11 cellular contexts compared by ENCODE assay signal in the genomic region with DNA sequence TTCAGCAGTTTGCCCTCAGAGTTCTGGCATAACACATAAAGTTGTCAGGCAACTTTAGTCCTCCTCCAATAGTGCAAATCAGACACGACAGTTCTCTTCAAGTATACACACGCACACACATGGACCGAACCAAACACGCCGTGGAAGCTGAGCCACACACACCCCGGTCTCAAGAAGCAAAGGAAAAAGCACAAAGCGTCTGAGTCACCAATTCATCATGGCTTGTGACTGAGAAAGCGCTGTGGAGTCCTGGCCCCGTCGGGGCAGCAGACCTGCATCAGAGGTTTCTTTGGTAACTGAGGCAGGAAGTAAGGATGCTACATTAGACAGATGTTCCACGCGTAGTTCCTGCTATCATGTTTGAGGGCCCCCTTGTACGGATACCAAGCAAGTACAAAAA.
DNase-seq lines count a peak whose midpoint lies in the region; FAIRE-seq and TF ChIP-seq lines count a peak whose summit lies in the region.
"Had no signal": no experiment of that assay in that cellular context is flagged by ENCODE, and none has a peak within 500 bp of the region (broad histone marks: within the 10 kb centered on the region; RNA-seq: fewer than 3 reads in every experiment).

No MANE protein-coding gene starts in this region.

- CTCF ChIA-PET in endothelial cell of umbilical vein (lab: Charles Lee), result interaction anchor here (0.8 to 2.4 kb wide), 5 partner anchors 10 to 178 kb away, joined by 3 to 20 read pairs (median 6); a partner anchor contains a TSS

- H4K91ac ChIP-seq in trophoblast cell (ENCODE audit: low read depth, low read length), result no peak overlapping the region

- WGBS in trophoblast cell (ENCODE audit: extremely low coverage, insufficient coverage, insufficient read length), result no CpG with 5 or more reads among the region's 13 CpGs

- POLR2A ChIA-PET in endothelial cell of umbilical vein (lab: Charles Lee), result interaction anchor here (0.6 to 1.5 kb wide), 3 partner anchors 10 to 89 kb away, joined by 3 to 10 read pairs (median 5); no protein-coding TSS in a partner anchor

- H3K36me3 Mint-ChIP-seq in osteocyte (ENCODE audit: unreplicated experiment), result peaks cover 41% of the 10 kb centered on the region

- dilution Hi-C loops in endothelial cell of umbilical vein (cut with MboI; ENCODE audit: extremely low pct_ligation_motif_present, low sequenced_read_pairs), result no loop called here

- no peaks in the 10 kb centered on the region for H3K9me1 ChIP-seq in endothelial cell of umbilical vein (replicated peaks; ENCODE audit: control insufficient read depth, extremely low read depth, insufficient read depth, low read length)

- no peaks in the 10 kb centered on the region for H3K9me3 Mint-ChIP-seq in osteocyte (ENCODE audit: unreplicated experiment)

- no peak overlapping the region for H3K4me3 ChIP-seq in endothelial cell of umbilical vein (replicated peaks in 1 of 3; ENCODE audit: insufficient read depth in 1 of 3, low read depth in 1 of 3, low read length in 3 of 3)
- no peak overlapping the region for H3K4me3 ChIP-seq in trophoblast cell (ENCODE audit: low read depth, low read length)
- H3K4me3 ChIP-seq: pancreas, SK-N-MC had no signal

- TF ChIP-seq POLR2A in endothelial cell of umbilical vein (IDR thresholded peaks at IDR 0.05; ENCODE audit: low read depth, low read length), result no peak

- H3K79me2 ChIP-seq in endothelial cell of umbilical vein (ENCODE audit: control insufficient read depth, insufficient read depth, low read length), result peaks cover 63% of the 10 kb centered on the region
- H3K79me2 ChIP-seq in trophoblast cell (ENCODE audit: control insufficient read depth, insufficient read depth, low read length, poor library complexity), result peaks cover 3% of the 10 kb centered on the region

- H3K79me1 ChIP-seq in trophoblast cell (ENCODE audit: low read length), result peaks cover 4% of the 10 kb centered on the region

- BruUV-seq in endothelial cell of umbilical vein (replicated peaks; lab: Mats Ljungman, UMichigan), result no TSS peak

- no peak overlapping the region for H3K4me3 Mint-ChIP-seq in osteocyte (ENCODE audit: unreplicated experiment)

- FAIRE-seq in endothelial cell of umbilical vein (lab: Jason Lieb, UNC), result peak; percentile 94
- FAIRE-seq: pancreas had no signal

- H3K4me1 Mint-ChIP-seq in osteocyte (ENCODE audit: unreplicated experiment), result peaks cover 78% of the 10 kb centered on the region

- peak overlapping the region; percentile 79 for H3K27ac Mint-ChIP-seq in osteocyte (ENCODE audit: unreplicated experiment)

- H2BK5ac ChIP-seq in trophoblast cell (ENCODE audit: low read depth, low read length, poor library complexity), result no peak overlapping the region

- H2BK12ac ChIP-seq in trophoblast cell (ENCODE audit: low read length), result no peak overlapping the region

- H3K9me3 ChIP-seq in endothelial cell of umbilical vein (replicated peaks; ENCODE audit: control insufficient read depth, insufficient read depth, low read length), result no peaks in the 10 kb centered on the region
- H3K9me3 ChIP-seq in trophoblast cell (ENCODE audit: insufficient read depth, low read depth, low read length), result peaks cover 5% of the 10 kb centered on the region
- H3K9me3 ChIP-seq: pancreas had no signal

- peaks cover 4% of the 10 kb centered on the region for H4K20me1 ChIP-seq in endothelial cell of umbilical vein (replicated peaks; ENCODE audit: control insufficient read depth, extremely low read depth, insufficient read depth, low read length)

- H2AFZ ChIP-seq in endothelial cell of umbilical vein (ENCODE audit: low read depth, low read length) (no peak overlapping the region), trophoblast cell (ENCODE audit: insufficient read depth, low read length, poor library complexity) (no peak overlapping the region)

- no peak overlapping the region for H4K12ac ChIP-seq in trophoblast cell (ENCODE audit: low read depth, low read length)

- H3K27me3 ChIP-seq in endothelial cell of umbilical vein (ENCODE audit: control insufficient read depth in 2 of 2, insufficient read depth in 2 of 2, low read length in 2 of 2) (no peaks in the 10 kb centered on the region), trophoblast cell (ENCODE audit: insufficient read depth, low read length) (no peaks in the 10 kb centered on the region)
- H3K27me3 ChIP-seq: pancreas had no signal

- no peak overlapping the region for H3K14ac ChIP-seq in trophoblast cell (ENCODE audit: low read length)

- H3K23ac ChIP-seq in trophoblast cell (ENCODE audit: low read length), result no peak overlapping the region

- H3K4me1 ChIP-seq in endothelial cell of umbilical vein (ENCODE audit: control insufficient read depth, extremely low read depth, insufficient read depth, low read length) (peaks cover 51% of the 10 kb centered on the region), trophoblast cell (ENCODE audit: control insufficient read depth in 1 of 2, insufficient read depth in 2 of 2, low read length in 2 of 2) (peaks cover 4 to 7% of the 10 kb centered on the region in 2 experiments)

- H3K27me3 Mint-ChIP-seq in osteocyte (ENCODE audit: unreplicated experiment), result no peaks in the 10 kb centered on the region

- H3K18ac ChIP-seq in trophoblast cell (ENCODE audit: low read length), result no peak overlapping the region

- H3K4ac ChIP-seq in trophoblast cell (ENCODE audit: low read depth, low read length), result no peak overlapping the region

- no peak overlapping the region for H4K8ac ChIP-seq in trophoblast cell (ENCODE audit: low read depth, low read length)

- DNase-seq in Daoy (ENCODE audit: low read depth) (peak; percentile 64), RPMI7951 (ENCODE audit: low read depth) (peak; percentile 86), endothelial cell of umbilical vein (ENCODE audit: low read depth, low spot score) (peak; percentile 76), osteocyte (ENCODE audit: extremely low spot score, unreplicated experiment) (no peak), trophoblast cell (no peak), hippocampal formation (lab: John Stamatoyannopoulos, UW) (no peak), NCI-H345 treated with DMSO at 0.1 percent for 48 hours (lab: John Stamatoyannopoulos, UW; ENCODE audit: unreplicated experiment) (no peak)
- no peak for DNase-seq in effector CD4-positive, alpha-beta T cell
- DNase-seq: cerebellar nuclear complex had no signal

- H3K9ac ChIP-seq in endothelial cell of umbilical vein (replicated peaks; ENCODE audit: extremely low read depth, insufficient read depth, low read length), result peak overlapping the region; percentile 20
- H3K9ac ChIP-seq in trophoblast cell (ENCODE audit: low read length), result no peak overlapping the region

- TF ChIP-seq CTCF in endothelial cell of umbilical vein (IDR thresholded peaks at IDR 0.05; ENCODE audit: extremely low read depth in 1 of 2, insufficient read depth in 1 of 2, low read depth in 1 of 2, low read length in 2 of 2), result no peak
- no peak for TF ChIP-seq CTCF in osteocyte (IDR thresholded peaks at IDR 0.05)

- peaks cover 2 to 35% of the 10 kb centered on the region in 2 experiments for H3K36me3 ChIP-seq in endothelial cell of umbilical vein (ENCODE audit: control insufficient read depth in 2 of 2, extremely low read depth in 1 of 2, insufficient read depth in 2 of 2, low read length in 2 of 2)
- H3K36me3 ChIP-seq in trophoblast cell (ENCODE audit: control insufficient read depth in 1 of 2, insufficient read depth in 2 of 2, low read length in 2 of 2), result peaks cover 62 to 64% of the 10 kb centered on the region in 2 experiments

- H2BK120ac ChIP-seq in trophoblast cell (ENCODE audit: insufficient read depth, low read length, poor library complexity), result no peak overlapping the region

- intact Hi-C loops in endothelial cell of umbilical vein (cut with micrococcal nuclease), result loop anchor here (1.0 to 2.0 kb wide), 6 partner anchors 10 to 179 kb away; a partner anchor contains a TSS

- H3K27ac ChIP-seq in endothelial cell of umbilical vein (ENCODE audit: insufficient read depth, low read depth, low read length) (peak overlapping the region; percentile 78), trophoblast cell (ENCODE audit: low read depth, low read length) (no peak overlapping the region)
- H3K27ac ChIP-seq: pancreas, SK-N-MC had no signal

- H3K4me2 ChIP-seq in endothelial cell of umbilical vein (ENCODE audit: insufficient read depth, low read length) (peak overlapping the region; percentile 27), trophoblast cell (ENCODE audit: low read length) (no peak overlapping the region)

- H2AK5ac ChIP-seq in trophoblast cell (ENCODE audit: low read length), result no peak overlapping the region

TF ChIP-seq in endothelial cell of umbilical vein, 7 proteins besides CTCF, POLR2A, EP300 and RAD21:
- TF ChIP-seq, protein P1, sequence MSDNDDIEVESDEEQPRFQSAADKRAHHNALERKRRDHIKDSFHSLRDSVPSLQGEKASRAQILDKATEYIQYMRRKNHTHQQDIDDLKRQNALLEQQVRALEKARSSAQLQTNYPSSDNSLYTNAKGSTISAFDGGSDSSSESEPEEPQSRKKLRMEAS (IDR thresholded peaks at IDR 0.05; ENCODE audit: insufficient read depth, insufficient read length), result no peak
- TF ChIP-seq GATA2 (IDR thresholded peaks at IDR 0.05; ENCODE audit: insufficient read depth, insufficient read length, low read depth, low read length) (no peak), EZH2 (IDR thresholded peaks at IDR 0.05; ENCODE audit: borderline replicate concordance, low read depth, low read length, severe bottlenecking) (no peak), JUN (IDR thresholded peaks at IDR 0.05; ENCODE audit: borderline replicate concordance, insufficient read depth, insufficient read length, low read depth) (peak; percentile 63), MYC (IDR thresholded peaks at IDR 0.05; ENCODE audit: low read depth, low read length) (no peak), POLR2AphosphoS5 (IDR thresholded peaks at IDR 0.05; ENCODE audit: insufficient read depth, low read depth, low read length) (no peak), FOS (IDR thresholded peaks at IDR 0.05; ENCODE audit: borderline replicate concordance, insufficient read depth, low read length) (peak; percentile 66)

Comparison
In these comparisons a context has a peak if more than half of its experiments do, and no peak if none do; other contexts are left out.
1. DNase-seq: peak in Daoy (single experiment), RPMI7951 (single experiment) and endothelial cell of umbilical vein (single experiment); none in osteocyte (single experiment), trophoblast cell (0 of 2), effector CD4-positive, alpha-beta T cell (single experiment), hippocampal formation (0 of 2) and NCI-H345 treated with DMSO at 0.1 percent for 48 hours (single experiment).